Comparison of ENCODE assay signal across 25 cellular contexts in genomic region chr15:25401511-25401910, GRCh38. TPM values are rescaled to one million over a fixed set of nuclear protein-coding genes. Genes with fewer than 3 reads are reported as not detected.
A peak's percentile ranks its signal among the peaks of the same experiment; 100 is the strongest.
DNase-seq lines count a peak whose midpoint lies in the region; ATAC-seq, FAIRE-seq and TF ChIP-seq lines count a peak whose summit lies in the region.
"Had no signal": no experiment of that assay in that cellular context is flagged by ENCODE, and none has a peak within 500 bp of the region (broad histone marks: within the 10 kb centered on the region; RNA-seq: fewer than 3 reads in every experiment).

No MANE protein-coding gene starts in this region.

- DNase-seq in MCF 10A (ENCODE audit: unreplicated experiment): no peak
- no peak for DNase-seq in breast epithelium (ENCODE audit: low spot score in 2 of 2)
- peak; percentile 38 for DNase-seq in RPMI8226
- DNase-seq in central memory CD4-positive, alpha-beta T cell: no peak
- DNase-seq in HepG2 (ENCODE audit: low spot score): no peak
- DNase-seq in natural killer cell: no peak
- DNase-seq: activated CD8-positive, alpha-beta memory T cell treated with anti-CD3 and anti-CD28 coated beads, Interleukin-2, amount 50 U/mL, for 4 hours; C1 segment of cervical spinal cord; foreskin keratinocyte; immature natural killer cell; MM.1S; NCI-H1694 treated with DMSO at 0.1 percent for 48 hours; NCI-H526 treated with DMSO at 0.1 percent for 48 hours; SHP77; sigmoid colon; stimulated activated CD8-positive, alpha-beta memory T cell treated with anti-CD3 and anti-CD28 coated beads, Interleukin-4, amount 100 ng/mL, for 48 hours; substantia nigra had no signal

- TF ChIP-seq CTCF in MCF 10A (IDR thresholded peaks at IDR 0.05; ENCODE audit: unreplicated experiment) (no peak), breast epithelium (IDR thresholded peaks at IDR 0.05) (no peak), HepG2 (CRISPR knock-in tag; IDR thresholded peaks at IDR 0.05) (no peak), natural killer cell (IDR thresholded peaks at IDR 0.05) (no peak)

- no peak overlapping the region for H3K4me3 ChIP-seq in breast epithelium
- no peak overlapping the region for H3K4me3 ChIP-seq in HepG2 (replicated peaks in 1 of 3; ENCODE audit: insufficient read depth in 1 of 3, low read depth in 2 of 3, low read length in 3 of 3)
- H3K4me3 ChIP-seq: sigmoid colon, upper lobe of right lung had no signal

- H4K20me1 ChIP-seq in HepG2 (ENCODE audit: insufficient read depth, low read length): peaks cover 2% of the 10 kb centered on the region; the same call in 1 of the 2 replicates

- H2AFZ ChIP-seq in HepG2 (ENCODE audit: low read length): no peak overlapping the region

- TF ChIP-seq POLR2A in breast epithelium (IDR thresholded peaks at IDR 0.05): no peak
- TF ChIP-seq POLR2A in HepG2 (IDR thresholded peaks at IDR 0.05; ENCODE audit: insufficient read depth in 1 of 2, low read depth in 2 of 2, low read length in 2 of 2): no peak

- no peak for TF ChIP-seq EP300 in HepG2 (IDR thresholded peaks at IDR 0.05; ENCODE audit: low read depth in 2 of 2, low read length in 2 of 2)
- TF ChIP-seq EP300 in HepG2 (CRISPR knock-in tag; IDR thresholded peaks at IDR 0.05; ENCODE audit: borderline replicate concordance): no peak

- peak overlapping the region; percentile 10 for H3K27ac Mint-ChIP-seq in MCF 10A (ENCODE audit: low read depth, unreplicated experiment)
- peak overlapping the region; percentile 85 for H3K27ac Mint-ChIP-seq in dendritic cell treated with granulocyte-macrophage colony-stimulating factor and Interleukin-4, amounts not matched to agents 40 ng/mL and 50 ng/mL, for 4 days
- no peak overlapping the region for H3K27ac Mint-ChIP-seq in natural killer cell
- H3K27ac Mint-ChIP-seq: IgD-negative memory B cell, nephron had no signal

- H3K9me3 ChIP-seq in breast epithelium (peaks cover 9 to 21% of the 10 kb centered on the region in 2 donors), HepG2 (ENCODE audit: low read length) (no peaks in the 10 kb centered on the region)

- no TSS peak for BruUV-seq in MCF 10A (replicated peaks; lab: Mats Ljungman, UMichigan)
- no TSS peak for BruUV-seq in HepG2 (replicated peaks; lab: Mats Ljungman, UMichigan)

- H3K27me3 Mint-ChIP-seq in MCF 10A (ENCODE audit: insufficient read depth, unreplicated experiment): no peaks in the 10 kb centered on the region
- no peaks in the 10 kb centered on the region for H3K27me3 Mint-ChIP-seq in dendritic cell treated with granulocyte-macrophage colony-stimulating factor and Interleukin-4, amounts not matched to agents 40 ng/mL and 50 ng/mL, for 4 days
- no peaks in the 10 kb centered on the region for H3K27me3 Mint-ChIP-seq in natural killer cell (ENCODE audit: low read depth in 2 of 2)
- H3K27me3 Mint-ChIP-seq: IgD-negative memory B cell had no signal

- no peak overlapping the region for H3K9ac ChIP-seq in HepG2 (ENCODE audit: insufficient read depth, low read depth, low read length)

- no peak for FAIRE-seq in HepG2 (lab: Jason Lieb, UNC)
- FAIRE-seq: D721Med, H1 had no signal

- no peaks in the 10 kb centered on the region for H3K36me3 ChIP-seq in breast epithelium
- peaks cover 3 to 39% of the 10 kb centered on the region in 2 experiments; a peak in 4 of 5 replicates for H3K36me3 ChIP-seq in HepG2 (replicated peaks in 1 of 2; ENCODE audit: control insufficient read depth in 1 of 2, insufficient read depth in 2 of 2, low read length in 2 of 2)

- peaks cover 19% of the 10 kb centered on the region for H3K79me2 ChIP-seq in HepG2 (ENCODE audit: insufficient read depth, low read length)

- H3K9me3 Mint-ChIP-seq in MCF 10A (ENCODE audit: unreplicated experiment): no peaks in the 10 kb centered on the region
- H3K9me3 Mint-ChIP-seq in dendritic cell treated with granulocyte-macrophage colony-stimulating factor and Interleukin-4, amounts not matched to agents 40 ng/mL and 50 ng/mL, for 4 days: peaks cover 20% of the 10 kb centered on the region
- H3K9me3 Mint-ChIP-seq in natural killer cell: no peaks in the 10 kb centered on the region
- H3K9me3 Mint-ChIP-seq: immature natural killer cell had no signal

- H3K4me1 Mint-ChIP-seq in MCF 10A (ENCODE audit: insufficient read depth, unreplicated experiment) (peaks cover 18% of the 10 kb centered on the region), natural killer cell (peaks cover 24 to 32% of the 10 kb centered on the region in 2 donors)
- H3K4me1 Mint-ChIP-seq in dendritic cell treated with granulocyte-macrophage colony-stimulating factor and Interleukin-4, amounts not matched to agents 40 ng/mL and 50 ng/mL, for 4 days (ENCODE audit: low read depth): peaks cover 64% of the 10 kb centered on the region
- H3K4me1 Mint-ChIP-seq: nephron had no signal

- no peak overlapping the region for H3K27ac ChIP-seq in breast epithelium
- H3K27ac ChIP-seq in HepG2 (ENCODE audit: extremely low read length, insufficient read depth, low read length): no peak overlapping the region
- H3K27ac ChIP-seq: epithelial cell of prostate, foreskin keratinocyte, sigmoid colon, upper lobe of right lung had no signal

- H3K27me3 ChIP-seq in breast epithelium (no peaks in the 10 kb centered on the region), HepG2 (ENCODE audit: control insufficient read depth in 1 of 2, insufficient read depth in 2 of 2, low read length in 2 of 2) (no peaks in the 10 kb centered on the region)
- H3K27me3 ChIP-seq: foreskin keratinocyte, sigmoid colon, upper lobe of right lung had no signal

- CTCF ChIA-PET in MCF 10A (lab: Yijun Ruan, JAX): interaction anchor here (1.2 kb wide), 1 partner anchor 13 kb away, joined by 4 read pairs; no protein-coding TSS in a partner anchor
- CTCF ChIA-PET in HepG2 (lab: Yijun Ruan, JAX; ENCODE audit: low intra/inter-chr PET ratio, low total read pairs): no interaction called here

- no peak for TF ChIP-seq RAD21 in HepG2 (CRISPR knock-in tag; IDR thresholded peaks at IDR 0.05)

- H3K4me1 ChIP-seq in breast epithelium: no peaks in the 10 kb centered on the region
- no peaks in the 10 kb centered on the region for H3K4me1 ChIP-seq in HepG2 (ENCODE audit: insufficient read depth, low read length)
- H3K4me1 ChIP-seq: foreskin keratinocyte had no signal

- in situ Hi-C loops in HepG2 (cut with HindIII; ENCODE audit: extremely low pct_ligation_motif_present, low pct_unique_long_range_greater_than_20kb): no loop called here

- H3K4me3 Mint-ChIP-seq in MCF 10A (ENCODE audit: unreplicated experiment): no peak overlapping the region
- peak overlapping the region; percentile 9 for H3K4me3 Mint-ChIP-seq in dendritic cell treated with granulocyte-macrophage colony-stimulating factor and Interleukin-4, amounts not matched to agents 40 ng/mL and 50 ng/mL, for 4 days
- no peak overlapping the region for H3K4me3 Mint-ChIP-seq in natural killer cell
- H3K4me3 Mint-ChIP-seq: immature natural killer cell, nephron had no signal

- H3K4me2 ChIP-seq in HepG2 (ENCODE audit: low read depth, low read length): no peak overlapping the region

- ATAC-seq in HG03135 (IDR thresholded peaks at IDR 0.05; ENCODE audit: unreplicated experiment) (no peak), HepG2 (no peak), natural killer cell (no peak)
- ATAC-seq: foreskin keratinocyte had no signal

- H3K36me3 Mint-ChIP-seq in MCF 10A (ENCODE audit: insufficient read depth, unreplicated experiment) (peaks cover 32% of the 10 kb centered on the region), natural killer cell (peaks cover 14% of the 10 kb centered on the region)
- H3K36me3 Mint-ChIP-seq in dendritic cell treated with granulocyte-macrophage colony-stimulating factor and Interleukin-4, amounts not matched to agents 40 ng/mL and 50 ng/mL, for 4 days (ENCODE audit: low read depth): peaks cover 69% of the 10 kb centered on the region

- intact Hi-C loops in MCF 10A (cut with micrococcal nuclease) (no loop called here), breast epithelium (cut with DNase I; ENCODE audit: low total_unique reads) (no loop called here), HepG2 (cut with micrococcal nuclease; ENCODE audit: unreplicated experiment) (no loop called here), natural killer cell (cut with micrococcal nuclease) (no loop called here)
- intact Hi-C loops in dendritic cell treated with granulocyte-macrophage colony-stimulating factor and Interleukin-4, amounts not matched to agents 40 ng/mL and 50 ng/mL, for 4 days (cut with micrococcal nuclease): loop anchor here (5.0 kb wide), 1 partner anchor 36 kb away; the partner anchor contains the start of gene UBE3A

- POLR2A ChIA-PET in MCF 10A (lab: Yijun Ruan, JAX): interaction anchor here (0.7 to 1.2 kb wide), 3 partner anchors 9 to 22 kb away, joined by 3 to 6 read pairs (median 4); no protein-coding TSS in a partner anchor
- POLR2A ChIA-PET in HepG2 (lab: Yijun Ruan, JAX): no interaction called here

TF ChIP-seq in HepG2, 621 proteins besides CTCF, POLR2A, EP300 and RAD21:
- no peak for TF ChIP-seq HDAC2 (CRISPR knock-in tag; IDR thresholded peaks at IDR 0.05)
- peak in 1 of 2 experiments; percentile 13; a peak in 1 of 4 replicates for TF ChIP-seq MAFK (conservative IDR thresholded peaks at IDR 0.05 in 1 of 2, IDR thresholded peaks at IDR 0.05 in 1 of 2; ENCODE audit: low read length in 2 of 2)

RNA-seq across cellular contexts. Expression of gene UBE3A, which starts 37.3 kb away (rescaled TPM):
- total RNA-seq in MCF 10A (2022) (81.2 and 101 TPM in 2 replicates), breast epithelium (100 to 1,000 TPM in 1 of 3 donors, 10 to 100 TPM in 2; 60.2 to 103 (median 80.0) TPM), HepG2 (2016; rRNA removed; fragmentation: Illumina TruSeq; extraction: Trizol) (77.8 and 80.5 TPM in 2 replicates), natural killer cell (100 to 1,000 TPM; 119 to 131 (median 122) TPM)
- total RNA-seq in HepG2 (2016; cell fraction: cytosol; rRNA removed; fragmentation: Illumina TruSeq; extraction: Trizol; ENCODE audit: low read depth): 111 and 115 TPM in 2 replicates
- 67.8 and 77.4 TPM in 2 replicates for total RNA-seq in HepG2 (2016; cell fraction: insoluble cytoplasmic fraction; rRNA removed; fragmentation: Illumina TruSeq; extraction: Trizol)
- 53.8 and 54.4 TPM in 2 replicates for total RNA-seq in HepG2 (2016; cell fraction: membrane; rRNA removed; fragmentation: Illumina TruSeq; extraction: Trizol)
- 75.9 and 79.5 TPM in 2 replicates for total RNA-seq in HepG2 (2016; cell fraction: nucleus; rRNA removed; fragmentation: Illumina TruSeq; extraction: Trizol)
- polyA plus RNA-seq in HepG2 (2011; rRNA removed): 14.6 and 17.3 TPM in 2 replicates
- polyA plus RNA-seq in HepG2 (2011; cell fraction: cytosol; rRNA removed): 5.3 and 9.2 TPM in 2 replicates
- 18.3 and 23.8 TPM in 2 replicates for polyA plus RNA-seq in HepG2 (2011; cell fraction: nucleus; rRNA removed)
- 30.0 and 35.7 TPM in 2 replicates for polyA plus RNA-seq in HepG2 (2012)
- polyA plus RNA-seq in HepG2 (2016; cell fraction: cytosol; fragmentation: Illumina TruSeq; extraction: Trizol; ENCODE audit: low read depth): 2.1 and 2.6 TPM in 2 replicates
- 57.5 and 58.1 TPM in 2 replicates for polyA plus RNA-seq in HepG2 (2016; cell fraction: insoluble cytoplasmic fraction; fragmentation: Illumina TruSeq; extraction: Trizol; ENCODE audit: low read depth)
- 9.7 and 10.9 TPM in 2 replicates for polyA plus RNA-seq in HepG2 (2016; cell fraction: membrane; fragmentation: Illumina TruSeq; extraction: Trizol; ENCODE audit: low read depth)
- 33.9 and 34.8 TPM in 2 replicates for polyA plus RNA-seq in HepG2 (2016; cell fraction: nucleus; fragmentation: Illumina TruSeq; extraction: Trizol; ENCODE audit: insufficient read depth, low read depth)
- polyA minus RNA-seq in HepG2 (2011; rRNA and poly(A)+ RNA removed; ENCODE audit: low replicate concordance): 46.8 and 107 TPM in 2 replicates
- 36.6 and 51.8 TPM in 2 replicates for polyA minus RNA-seq in HepG2 (2011; cell fraction: cytosol; rRNA and poly(A)+ RNA removed)
- polyA minus RNA-seq in HepG2 (2011; cell fraction: nucleus; rRNA and poly(A)+ RNA removed): 188 and 210 TPM in 2 replicates

Comparison
In these comparisons a context has a peak if more than half of its experiments do, and no peak if none do; other contexts are left out.
1. H3K27ac Mint-ChIP-seq: peak in MCF 10A (single experiment) and dendritic cell treated with granulocyte-macrophage colony-stimulating factor and Interleukin-4, amounts not matched to agents 40 ng/mL and 50 ng/mL, for 4 days (single experiment); none in natural killer cell (0 of 2).